ENCODE assay signal across 10 cellular contexts in genomic region chr16:23496826-23497542, GRCh38. TPM values are rescaled to one million over a fixed set of nuclear protein-coding genes. Genes with fewer than 3 reads are reported as not detected.
A peak's percentile ranks its signal among the peaks of the same experiment; 100 is the strongest.
DNase-seq lines count a peak whose midpoint lies in the region; ATAC-seq, FAIRE-seq and TF ChIP-seq lines count a peak whose summit lies in the region.
"Had no signal": no experiment of that assay in that cellular context is flagged by ENCODE, and none has a peak within 500 bp of the region (broad histone marks: within the 10 kb centered on the region; RNA-seq: fewer than 3 reads in every experiment).

No MANE protein-coding gene starts in this region.

- H3K36me3 ChIP-seq in liver (ENCODE audit: control insufficient read depth in 4 of 4, insufficient read depth in 3 of 4, low read depth in 1 of 4, low read length in 3 of 4) (peaks cover 3 to 31% (median 19%) of the 10 kb centered on the region in 4 donors), HepG2 (replicated peaks in 1 of 2; ENCODE audit: control insufficient read depth in 1 of 2, insufficient read depth in 2 of 2, low read length in 2 of 2) (peaks cover 43 to 82% of the 10 kb centered on the region in 2 experiments), lung (ENCODE audit: control insufficient read depth in 2 of 2, insufficient read depth in 2 of 2, low read length in 2 of 2) (peaks cover 0 to 31% of the 10 kb centered on the region in 2 donors), vagina (peaks cover 0 to 27% of the 10 kb centered on the region in 2 donors)

- H3K4me1 ChIP-seq in liver (ENCODE audit: control insufficient read depth in 4 of 4, insufficient read depth in 4 of 4, low read length in 3 of 4), result peaks cover 5 to 18% (median 16%) of the 10 kb centered on the region in 4 donors
- H3K4me1 ChIP-seq in HepG2 (ENCODE audit: insufficient read depth, low read length), result peaks cover 21% of the 10 kb centered on the region
- H3K4me1 ChIP-seq in lung (ENCODE audit: control insufficient read depth in 2 of 2, insufficient read depth in 2 of 2, low read length in 2 of 2), result peaks cover 9 to 25% of the 10 kb centered on the region in 2 donors
- peaks cover 74% of the 10 kb centered on the region for H3K4me1 ChIP-seq in vagina

- TF ChIP-seq CTCF in liver (IDR thresholded peaks at IDR 0.05; ENCODE audit: low read depth, low read length, missing input control), result no peak
- TF ChIP-seq CTCF in HepG2 (CRISPR knock-in tag; IDR thresholded peaks at IDR 0.05), result no peak
- TF ChIP-seq CTCF in lung (IDR thresholded peaks at IDR 0.05; ENCODE audit: control extremely low read depth, extremely low read depth), result no peak
- TF ChIP-seq CTCF in vagina (IDR thresholded peaks at IDR 0.05), result no peak

- H3K4me3 ChIP-seq in liver (ENCODE audit: low read depth in 1 of 3, low read length in 3 of 3) (no peak overlapping the region), HepG2 (replicated peaks in 1 of 3; ENCODE audit: insufficient read depth in 1 of 3, low read depth in 2 of 3, low read length in 3 of 3) (no peak overlapping the region), lung (no peak overlapping the region), vagina (peak overlapping the region in 1 of 2 donors; percentile 19)

- peaks cover 21 to 54% of the 10 kb centered on the region in 2 donors for H3K4me1 Mint-ChIP-seq in effector memory CD8-positive, alpha-beta T cell (ENCODE audit: low read depth in 2 of 2)
- peaks cover 37% of the 10 kb centered on the region for H3K4me1 Mint-ChIP-seq in activated T-cell treated with anti-CD3 and anti-CD28 coated beads, Interleukin-2, amount 50 U/mL, for 4 hours (ENCODE audit: low read depth)

- TF ChIP-seq EP300 in HepG2 (IDR thresholded peaks at IDR 0.05; ENCODE audit: low read depth in 2 of 2, low read length in 2 of 2) (no peak), HepG2 (CRISPR knock-in tag; IDR thresholded peaks at IDR 0.05; ENCODE audit: borderline replicate concordance) (no peak)

- peaks cover 51% of the 10 kb centered on the region for H4K20me1 ChIP-seq in HepG2 (ENCODE audit: insufficient read depth, low read length)

- ATAC-seq in HepG2 (no peak), lung (ENCODE audit: insufficient read depth, low FRiP score) (peak; percentile 58)
- peak; percentile 42 for ATAC-seq in effector memory CD8-positive, alpha-beta T cell (replicated peaks)
- no peak for ATAC-seq in activated T-cell treated with anti-CD3 and anti-CD28 coated beads, Interleukin-2, amount 50 U/mL, for 4 hours

- in situ Hi-C loops in HepG2 (cut with HindIII; ENCODE audit: extremely low pct_ligation_motif_present, low pct_unique_long_range_greater_than_20kb), result no loop called here

- peaks cover 56% of the 10 kb centered on the region for H3K79me2 ChIP-seq in HepG2 (ENCODE audit: insufficient read depth, low read length)

- no TSS peak for BruUV-seq in HepG2 (replicated peaks; lab: Mats Ljungman, UMichigan)

- 39% methylated on average over 12 of the region's 12 CpGs for WGBS in liver
- 94% methylated on average over 12 of the region's 12 CpGs for WGBS in HepG2 (ENCODE audit: low lambda C conversion rate)
- 27 to 28% methylated on average over 12 of the region's 12 CpGs for WGBS in lung, 2 donors

- POLR2A ChIA-PET in HepG2 (lab: Yijun Ruan, JAX), result no interaction called here

- H3K9me3 ChIP-seq in liver (ENCODE audit: control insufficient read depth in 4 of 4, low read length in 3 of 4), result no peaks in the 10 kb centered on the region
- no peaks in the 10 kb centered on the region for H3K9me3 ChIP-seq in HepG2 (ENCODE audit: low read length)
- H3K9me3 ChIP-seq in lung (ENCODE audit: control insufficient read depth in 2 of 2, insufficient read depth in 1 of 2, low read length in 1 of 2), result no peaks in the 10 kb centered on the region
- no peaks in the 10 kb centered on the region for H3K9me3 ChIP-seq in vagina

- TF ChIP-seq RAD21 in liver (IDR thresholded peaks at IDR 0.05) (no peak), HepG2 (CRISPR knock-in tag; IDR thresholded peaks at IDR 0.05) (no peak)

- CTCF ChIA-PET in HepG2 (lab: Yijun Ruan, JAX; ENCODE audit: low intra/inter-chr PET ratio, low total read pairs), result no interaction called here

- TF ChIP-seq POLR2A in HepG2 (IDR thresholded peaks at IDR 0.05; ENCODE audit: insufficient read depth in 1 of 2, low read depth in 2 of 2, low read length in 2 of 2) (no peak), vagina (IDR thresholded peaks at IDR 0.05) (no peak)

- H3K27ac ChIP-seq in liver (ENCODE audit: low read depth in 1 of 2, low read length in 2 of 2), result peak overlapping the region; percentile 49 to 52
- no peak overlapping the region for H3K27ac ChIP-seq in HepG2 (ENCODE audit: extremely low read length, insufficient read depth, low read length)
- peak overlapping the region; percentile 12 to 93 for H3K27ac ChIP-seq in lung (ENCODE audit: low read depth in 1 of 2, low read length in 1 of 2)
- peak overlapping the region; percentile 81 for H3K27ac ChIP-seq in vagina

- no peak overlapping the region for H3K4me2 ChIP-seq in HepG2 (ENCODE audit: low read depth, low read length)

- no peaks in the 10 kb centered on the region for H3K9me3 Mint-ChIP-seq in effector memory CD8-positive, alpha-beta T cell
- no peaks in the 10 kb centered on the region for H3K9me3 Mint-ChIP-seq in activated T-cell treated with anti-CD3 and anti-CD28 coated beads, Interleukin-2, amount 50 U/mL, for 4 hours
- H3K9me3 Mint-ChIP-seq: CD4-positive, alpha-beta memory T cell; T-cell had no signal

- no peak for DNase-seq in HepG2 (ENCODE audit: low spot score)
- no peak for DNase-seq in effector memory CD8-positive, alpha-beta T cell
- DNase-seq in lung (ENCODE audit: low spot score), result peak; percentile 61
- no peak for DNase-seq in vagina (ENCODE audit: extremely low spot score in 2 of 2)
- DNase-seq in AML-193 (lab: John Stamatoyannopoulos, UW), result no peak
- no peak for DNase-seq in mesenteric fat pad (ENCODE audit: low spot score)
- DNase-seq in activated T-cell treated with anti-CD3 and anti-CD28 coated beads, Interleukin-2, amount 50 U/mL, for 4 hours, result no peak
- DNase-seq: CD4-positive, alpha-beta memory T cell; T-cell had no signal

- FAIRE-seq in HepG2 (lab: Jason Lieb, UNC), result no peak

- intact Hi-C loops in HepG2 (cut with micrococcal nuclease; ENCODE audit: unreplicated experiment), result no loop called here
- intact Hi-C loops in vagina (cut with DNase I), result no loop called here

- H3K27me3 Mint-ChIP-seq in effector memory CD8-positive, alpha-beta T cell, result no peaks in the 10 kb centered on the region
- H3K27me3 Mint-ChIP-seq in activated T-cell treated with anti-CD3 and anti-CD28 coated beads, Interleukin-2, amount 50 U/mL, for 4 hours (ENCODE audit: low read depth), result no peaks in the 10 kb centered on the region
- H3K27me3 Mint-ChIP-seq: CD4-positive, alpha-beta memory T cell; T-cell had no signal

- H3K27ac Mint-ChIP-seq in effector memory CD8-positive, alpha-beta T cell, result peak overlapping the region in 1 of 2 donors; percentile 8
- H3K27ac Mint-ChIP-seq: T-cell had no signal

- H3K9ac ChIP-seq in liver (ENCODE audit: low read depth in 1 of 2, low read length in 2 of 2), result no peak overlapping the region
- H3K9ac ChIP-seq in HepG2 (ENCODE audit: insufficient read depth, low read depth, low read length), result no peak overlapping the region

- no peak overlapping the region for H3K4me3 Mint-ChIP-seq in effector memory CD8-positive, alpha-beta T cell
- no peak overlapping the region for H3K4me3 Mint-ChIP-seq in activated T-cell treated with anti-CD3 and anti-CD28 coated beads, Interleukin-2, amount 50 U/mL, for 4 hours
- H3K4me3 Mint-ChIP-seq: T-cell had no signal

- no peaks in the 10 kb centered on the region for H3K27me3 ChIP-seq in liver (ENCODE audit: control insufficient read depth in 4 of 4, insufficient read depth in 4 of 4, low read length in 3 of 4)
- no peaks in the 10 kb centered on the region for H3K27me3 ChIP-seq in HepG2 (ENCODE audit: control insufficient read depth in 1 of 2, insufficient read depth in 2 of 2, low read length in 2 of 2)
- no peaks in the 10 kb centered on the region for H3K27me3 ChIP-seq in lung (ENCODE audit: control insufficient read depth, insufficient read depth)
- H3K27me3 ChIP-seq in vagina, result no peaks in the 10 kb centered on the region

- H3K36me3 Mint-ChIP-seq in effector memory CD8-positive, alpha-beta T cell (ENCODE audit: insufficient read depth), result peaks cover 66% of the 10 kb centered on the region
- peaks cover 22% of the 10 kb centered on the region for H3K36me3 Mint-ChIP-seq in activated T-cell treated with anti-CD3 and anti-CD28 coated beads, Interleukin-2, amount 50 U/mL, for 4 hours (ENCODE audit: insufficient read depth)

- no peak overlapping the region for H2AFZ ChIP-seq in HepG2 (ENCODE audit: low read length)

RNA-seq across cellular contexts. Expression of gene GGA2, which starts 13.3 kb away (rescaled TPM):
- total RNA-seq in liver (10 to 100 TPM; 21.0 to 23.9 TPM), HepG2 (2016; rRNA removed; fragmentation: Illumina TruSeq; extraction: Trizol) (69.8 and 93.1 TPM in 2 replicates), lung (100 to 1,000 TPM in 1 of 2 donors, 10 to 100 TPM in 1; 88.5 to 118 TPM), vagina (39.0 TPM), mesenteric fat pad (65.7 TPM)
- polyA plus RNA-seq in liver (10 to 100 TPM in 1 of 2 donors, 1 to 10 TPM in 1; 8.4 to 11.1 TPM), HepG2 (2011; rRNA removed) (51.5 and 52.3 TPM in 2 replicates), lung (10 to 100 TPM; 29.4 to 39.3 TPM)
- 52.6 and 57.4 TPM in 2 replicates for total RNA-seq in HepG2 (2016; cell fraction: cytosol; rRNA removed; fragmentation: Illumina TruSeq; extraction: Trizol; ENCODE audit: low read depth)
- 76.8 and 80.6 TPM in 2 replicates for total RNA-seq in HepG2 (2016; cell fraction: insoluble cytoplasmic fraction; rRNA removed; fragmentation: Illumina TruSeq; extraction: Trizol)
- 41.5 and 45.8 TPM in 2 replicates for total RNA-seq in HepG2 (2016; cell fraction: membrane; rRNA removed; fragmentation: Illumina TruSeq; extraction: Trizol)
- 84.5 and 97.4 TPM in 2 replicates for total RNA-seq in HepG2 (2016; cell fraction: nucleus; rRNA removed; fragmentation: Illumina TruSeq; extraction: Trizol)
- polyA plus RNA-seq in HepG2 (2011; cell fraction: cytosol; rRNA removed), result 25.4 and 28.7 TPM in 2 replicates
- polyA plus RNA-seq in HepG2 (2011; cell fraction: nucleus; rRNA removed), result 184 and 204 TPM in 2 replicates
- polyA plus RNA-seq in HepG2 (2012), result 70.4 and 97.1 TPM in 2 replicates
- polyA plus RNA-seq in HepG2 (2016; cell fraction: cytosol; fragmentation: Illumina TruSeq; extraction: Trizol; ENCODE audit: low read depth), result 4.7 and 5.8 TPM in 2 replicates
- polyA plus RNA-seq in HepG2 (2016; cell fraction: insoluble cytoplasmic fraction; fragmentation: Illumina TruSeq; extraction: Trizol; ENCODE audit: low read depth), result 87.5 and 99.8 TPM in 2 replicates
- 11.1 and 11.7 TPM in 2 replicates for polyA plus RNA-seq in HepG2 (2016; cell fraction: membrane; fragmentation: Illumina TruSeq; extraction: Trizol; ENCODE audit: low read depth)
- 238 and 249 TPM in 2 replicates for polyA plus RNA-seq in HepG2 (2016; cell fraction: nucleus; fragmentation: Illumina TruSeq; extraction: Trizol; ENCODE audit: insufficient read depth, low read depth)
- polyA minus RNA-seq in HepG2 (2011; rRNA and poly(A)+ RNA removed; ENCODE audit: low replicate concordance), result 58.5 and 111 TPM in 2 replicates
- 31.9 and 47.6 TPM in 2 replicates for polyA minus RNA-seq in HepG2 (2011; cell fraction: cytosol; rRNA and poly(A)+ RNA removed)
- polyA minus RNA-seq in HepG2 (2011; cell fraction: nucleus; rRNA and poly(A)+ RNA removed), result 134 and 143 TPM in 2 replicates
- total RNA-seq in activated T-cell treated with anti-CD3 and anti-CD28 coated beads, Interleukin-2, amount 50 U/mL, for 4 hours, result 10 to 100 TPM; 66.0 to 82.9 (median 70.0) TPM

RNA-seq across cellular contexts. Expression of gene COG7, which starts 44.0 kb away (rescaled TPM):
- 10 to 100 TPM in 1 of 2 donors, 1 to 10 TPM in 1; 7.7 to 11.4 TPM for total RNA-seq in liver
- polyA plus RNA-seq in liver, result 1 to 10 TPM; 5.1 to 5.6 TPM
- 12.6 and 15.4 TPM in 2 replicates for total RNA-seq in HepG2 (2016; rRNA removed; fragmentation: Illumina TruSeq; extraction: Trizol)
- total RNA-seq in HepG2 (2016; cell fraction: cytosol; rRNA removed; fragmentation: Illumina TruSeq; extraction: Trizol; ENCODE audit: low read depth), result 9.2 and 9.5 TPM in 2 replicates
- total RNA-seq in HepG2 (2016; cell fraction: insoluble cytoplasmic fraction; rRNA removed; fragmentation: Illumina TruSeq; extraction: Trizol), result 14.1 and 14.7 TPM in 2 replicates
- 8.1 and 9.4 TPM in 2 replicates for total RNA-seq in HepG2 (2016; cell fraction: membrane; rRNA removed; fragmentation: Illumina TruSeq; extraction: Trizol)
- 16.3 and 18.0 TPM in 2 replicates for total RNA-seq in HepG2 (2016; cell fraction: nucleus; rRNA removed; fragmentation: Illumina TruSeq; extraction: Trizol)
- 51.0 and 54.5 TPM in 2 replicates for polyA plus RNA-seq in HepG2 (2011; rRNA removed)
- 32.5 and 55.6 TPM in 2 replicates for polyA plus RNA-seq in HepG2 (2011; cell fraction: cytosol; rRNA removed)
- 105 and 118 TPM in 2 replicates for polyA plus RNA-seq in HepG2 (2011; cell fraction: nucleus; rRNA removed)
- polyA plus RNA-seq in HepG2 (2012), result 18.4 and 20.0 TPM in 2 replicates
- 1.5 and 2.3 TPM in 2 replicates for polyA plus RNA-seq in HepG2 (2016; cell fraction: cytosol; fragmentation: Illumina TruSeq; extraction: Trizol; ENCODE audit: low read depth)
- 22.3 and 23.7 TPM in 2 replicates for polyA plus RNA-seq in HepG2 (2016; cell fraction: insoluble cytoplasmic fraction; fragmentation: Illumina TruSeq; extraction: Trizol; ENCODE audit: low read depth)
- 3.7 and 4.9 TPM in 2 replicates for polyA plus RNA-seq in HepG2 (2016; cell fraction: membrane; fragmentation: Illumina TruSeq; extraction: Trizol; ENCODE audit: low read depth)
- 47.6 and 49.5 TPM in 2 replicates for polyA plus RNA-seq in HepG2 (2016; cell fraction: nucleus; fragmentation: Illumina TruSeq; extraction: Trizol; ENCODE audit: insufficient read depth, low read depth)
- polyA minus RNA-seq in HepG2 (2011; rRNA and poly(A)+ RNA removed; ENCODE audit: low replicate concordance), result 44.8 and 70.9 TPM in 2 replicates
- polyA minus RNA-seq in HepG2 (2011; cell fraction: cytosol; rRNA and poly(A)+ RNA removed), result 14.6 and 17.4 TPM in 2 replicates
- 42.8 and 50.6 TPM in 2 replicates for polyA minus RNA-seq in HepG2 (2011; cell fraction: nucleus; rRNA and poly(A)+ RNA removed)
- 10 to 100 TPM; 24.1 to 34.0 TPM for total RNA-seq in lung
- polyA plus RNA-seq in lung, result 10 to 100 TPM; 14.9 to 16.0 TPM
- 21.4 TPM for total RNA-seq in vagina
- 20.4 TPM for total RNA-seq in mesenteric fat pad
- total RNA-seq in activated T-cell treated with anti-CD3 and anti-CD28 coated beads, Interleukin-2, amount 50 U/mL, for 4 hours, result 10 to 100 TPM; 18.5 to 21.8 (median 20.0) TPM

Comparison
In these comparisons a context has a peak if more than half of its experiments do, and no peak if none do; other contexts are left out.
1. ATAC-seq: peak in effector memory CD8-positive, alpha-beta T cell (single experiment) and lung (single experiment); none in HepG2 (single experiment) and activated T-cell treated with anti-CD3 and anti-CD28 coated beads, Interleukin-2, amount 50 U/mL, for 4 hours (0 of 2).